Comparison of ENCODE assay signal across 1 cellular context in genomic region chr5:116573617-116574431, GRCh38.
TF ChIP-seq lines count a peak whose summit lies in the region.

No MANE protein-coding gene starts in this region.

TF ChIP-seq in HepG2, 621 proteins besides CTCF, POLR2A, EP300 and RAD21 (continued from another document):
- TF ChIP-seq ZUFSP (CRISPR knock-in tag; IDR thresholded peaks at IDR 0.05; ENCODE audit: borderline replicate concordance), result no peak
- no peak for TF ChIP-seq FOXP4 (CRISPR knock-in tag; IDR thresholded peaks at IDR 0.05)
- no peak for TF ChIP-seq NFRKB (IDR thresholded peaks at IDR 0.05)
- TF ChIP-seq MEF2D (CRISPR knock-in tag; IDR thresholded peaks at IDR 0.05), result no peak
